In genomic region chr1:24268555-24268954, GRCh38 we compare ENCODE assay signal across 6 cellular contexts. TPM values are rescaled to one million over a fixed set of nuclear protein-coding genes. Genes with fewer than 3 reads are reported as not detected.
"Had no signal": no experiment of that assay in that cellular context is flagged by ENCODE, and none has a peak within 500 bp of the region (broad histone marks: within the 10 kb centered on the region; RNA-seq: fewer than 3 reads in every experiment).

No MANE protein-coding gene starts in this region.

RNA-seq across cellular contexts. Expression of gene GRHL3, which starts 50.6 kb away (rescaled TPM):
- total RNA-seq: Right ventricle myocardium inferior, Right ventricle myocardium superior, RPMI7951, SJCRH30, SJSA1, SK-MEL-5 had no signal
